26 cellular contexts compared by ENCODE assay signal in genomic region chr2:187118331-187119099, GRCh38.
"Had no signal": no experiment of that assay in that cellular context is flagged by ENCODE, and none has a peak within 500 bp of the region (broad histone marks: within the 10 kb centered on the region; RNA-seq: fewer than 3 reads in every experiment).

No MANE protein-coding gene starts in this region.

- H3K27me3 Mint-ChIP-seq: activated naive CD8-positive, alpha-beta T cell treated with anti-CD3 and anti-CD28 coated beads, Interleukin-2, amount 10 ng/mL, durations not matched to agents 7 days and 5 days; brain; naive thymus-derived CD4-positive, alpha-beta T cell had no signal

- H3K27ac ChIP-seq: ascending aorta, cardiac muscle cell, colonic mucosa, esophagus muscularis mucosa, foreskin keratinocyte, heart right ventricle, left lung, thoracic aorta, VCaP had no signal

- H3K4me1 ChIP-seq: ascending aorta, colonic mucosa, esophagus muscularis mucosa, foreskin keratinocyte, left lung had no signal

- H3K9me3 ChIP-seq: ascending aorta, colonic mucosa, esophagus muscularis mucosa, heart right ventricle, left lung, thoracic aorta had no signal

- H3K27me3 ChIP-seq: ascending aorta, cardiac muscle cell, colonic mucosa, esophagus muscularis mucosa, foreskin keratinocyte, heart right ventricle, left lung had no signal

- H3K9me3 Mint-ChIP-seq: activated naive CD8-positive, alpha-beta T cell treated with anti-CD3 and anti-CD28 coated beads, Interleukin-2, amount 10 ng/mL, durations not matched to agents 7 days and 5 days; brain; mesothelial cell of epicardium had no signal

- H3K27ac Mint-ChIP-seq: activated naive CD4-positive, alpha-beta T cell treated with anti-CD3 and anti-CD28 coated beads for 36 hours; activated naive CD8-positive, alpha-beta T cell treated with anti-CD3 and anti-CD28 coated beads, Interleukin-2, amount 10 ng/mL, durations not matched to agents 7 days and 5 days; brain; mesothelial cell of epicardium; naive thymus-derived CD4-positive, alpha-beta T cell had no signal

- H3K36me3 ChIP-seq: ascending aorta, cardiac muscle cell, colonic mucosa, esophagus muscularis mucosa, heart right ventricle, left lung, thoracic aorta had no signal

- DNase-seq: activated CD4-positive, alpha-beta T cell treated with anti-CD3 and anti-CD28 coated beads for 4 hours; activated CD4-positive, alpha-beta T cell treated with anti-CD3 and anti-CD28 coated beads, Interleukin-2, amount 50 U/mL, for 48 hours; activated CD8-positive, alpha-beta memory T cell treated with anti-CD3 and anti-CD28 coated beads for 24 hours; activated effector memory CD4-positive, alpha-beta T cell treated with anti-CD3 and anti-CD28 coated beads, Interleukin-2, amount 50 U/mL, for 16 hours; activated naive CD4-positive, alpha-beta T cell treated with anti-CD3 and anti-CD28 coated beads for 36 hours; activated naive CD8-positive, alpha-beta T cell treated with anti-CD3 and anti-CD28 coated beads, Interleukin-2, amount 10 ng/mL, durations not matched to agents 7 days and 5 days; cerebellar nuclear complex; colonic mucosa; foreskin keratinocyte; heart right ventricle; left lung; mammary epithelial cell; naive thymus-derived CD4-positive, alpha-beta T cell; posterior cingulate gyrus; right cardiac atrium; stimulated activated CD4-positive, alpha-beta T cell treated with anti-CD3 and anti-CD28 coated beads, Interleukin-12 subunit alpha, Interleukin-12 subunit beta, amount 100 ng/mL, for 4 hours; stimulated activated CD4-positive, alpha-beta T cell treated with anti-CD3 and anti-CD28 coated beads, Interleukin-4, amount 100 ng/mL, for 1 hour; stimulated activated naive CD8-positive, alpha-beta T cell treated with anti-CD3 and anti-CD28 coated beads, Interleukin-15, Interleukin-2, amounts not matched to agents 100 U/mL and 50 U/mL, for 24 hours; T-helper 9 cell had no signal

- H3K4me3 ChIP-seq: ascending aorta, cardiac muscle cell, colonic mucosa, esophagus muscularis mucosa, heart right ventricle, left lung, thoracic aorta had no signal

- H3K4me1 Mint-ChIP-seq: activated naive CD8-positive, alpha-beta T cell treated with anti-CD3 and anti-CD28 coated beads, Interleukin-2, amount 10 ng/mL, durations not matched to agents 7 days and 5 days; mesothelial cell of epicardium; naive thymus-derived CD4-positive, alpha-beta T cell had no signal

- H3K36me3 Mint-ChIP-seq: activated naive CD8-positive, alpha-beta T cell treated with anti-CD3 and anti-CD28 coated beads, Interleukin-2, amount 10 ng/mL, durations not matched to agents 7 days and 5 days; brain; mesothelial cell of epicardium; naive thymus-derived CD4-positive, alpha-beta T cell had no signal

- H3K4me3 Mint-ChIP-seq: activated naive CD4-positive, alpha-beta T cell treated with anti-CD3 and anti-CD28 coated beads for 36 hours; activated naive CD8-positive, alpha-beta T cell treated with anti-CD3 and anti-CD28 coated beads, Interleukin-2, amount 10 ng/mL, durations not matched to agents 7 days and 5 days; brain; mesothelial cell of epicardium; naive thymus-derived CD4-positive, alpha-beta T cell had no signal
